In the genomic region with DNA sequence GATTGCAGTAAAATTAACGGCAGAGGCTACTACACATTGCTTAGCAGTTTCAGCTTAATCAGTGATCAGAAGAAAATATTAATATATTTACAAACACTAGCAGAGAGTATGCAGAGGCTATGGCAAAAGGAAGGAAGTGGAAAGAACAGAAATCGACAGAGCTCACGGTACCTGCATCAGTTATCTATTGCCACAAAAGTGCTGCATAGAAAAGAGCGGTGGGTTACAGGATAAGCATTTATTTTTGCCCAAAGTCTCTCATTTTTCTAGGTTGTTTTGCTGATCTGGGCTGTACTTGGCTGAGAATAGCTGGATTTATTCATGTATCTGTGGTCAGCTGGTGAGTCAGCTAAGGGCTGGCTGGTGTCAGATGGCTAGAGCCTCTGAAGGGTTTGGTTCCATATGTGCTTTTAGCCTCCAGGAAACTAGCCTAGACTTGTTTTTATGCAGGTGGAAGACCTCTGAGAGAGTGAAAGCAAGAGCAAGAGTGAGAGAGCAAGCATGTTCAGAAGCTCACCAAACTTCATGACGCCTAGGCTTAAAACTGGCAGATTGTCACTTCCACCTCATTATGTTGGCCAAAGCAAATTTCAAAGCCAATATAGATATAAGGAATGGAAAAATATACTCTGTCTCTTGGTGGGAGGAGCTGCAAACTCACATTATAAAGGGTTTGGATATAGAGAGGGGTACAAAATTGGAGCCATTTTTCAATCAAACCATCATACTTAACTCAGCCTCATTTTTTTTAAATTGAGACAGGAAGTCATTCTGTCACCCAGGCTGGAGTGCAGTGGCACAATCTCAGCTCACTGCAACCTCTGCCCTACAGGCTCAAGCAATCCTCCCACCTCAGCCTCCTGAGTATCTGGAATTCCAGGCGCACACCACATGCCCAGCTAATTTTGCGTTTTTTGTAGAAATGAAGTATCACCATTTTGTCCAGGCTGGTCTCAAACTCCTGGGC, we compare ENCODE assay signal across 9 cellular contexts.
DNase-seq lines count a peak whose midpoint lies in the region; ATAC-seq and TF ChIP-seq lines count a peak whose summit lies in the region.
"Had no signal": no experiment of that assay in that cellular context is flagged by ENCODE, and none has a peak within 500 bp of the region (broad histone marks: within the 10 kb centered on the region; RNA-seq: fewer than 3 reads in every experiment).

No MANE protein-coding gene starts in this region.

- no peaks in the 10 kb centered on the region for H3K9me3 Mint-ChIP-seq in activated T-helper 2 cell treated with anti-CD3 and anti-CD28 coated beads, Interferon-gamma antibody, Interleukin-2, Interleukin-4, amounts not matched to agents 10 μg/mL and 5 μg/mL and 100 μg/mL, durations not matched to agents 14 hours and 24 hours and 36 hours
- H3K9me3 Mint-ChIP-seq in nephron progenitor cell (no peaks in the 10 kb centered on the region), endothelial cell (ENCODE audit: unreplicated experiment) (no peaks in the 10 kb centered on the region)

- intact Hi-C loops in activated T-helper 2 cell treated with anti-CD3 and anti-CD28 coated beads, Interferon-gamma antibody, Interleukin-2, Interleukin-4, amounts not matched to agents 10 μg/mL and 5 μg/mL and 100 μg/mL, durations not matched to agents 14 hours and 24 hours and 36 hours (cut with micrococcal nuclease) = loop anchor here (2.0 kb wide), 1 partner anchor 34 kb away; no protein-coding TSS in a partner anchor

- H3K4me3 Mint-ChIP-seq in activated T-helper 2 cell treated with anti-CD3 and anti-CD28 coated beads, Interferon-gamma antibody, Interleukin-2, Interleukin-4, amounts not matched to agents 10 μg/mL and 5 μg/mL and 100 μg/mL, durations not matched to agents 14 hours and 24 hours and 36 hours (ENCODE audit: low read depth) = peak overlapping the region; percentile 19
- no peak overlapping the region for H3K4me3 Mint-ChIP-seq in nephron progenitor cell
- H3K4me3 Mint-ChIP-seq in endothelial cell (ENCODE audit: unreplicated experiment) = no peak overlapping the region

- H3K4me1 Mint-ChIP-seq in activated T-helper 2 cell treated with anti-CD3 and anti-CD28 coated beads, Interferon-gamma antibody, Interleukin-2, Interleukin-4, amounts not matched to agents 10 μg/mL and 5 μg/mL and 100 μg/mL, durations not matched to agents 14 hours and 24 hours and 36 hours (ENCODE audit: low read depth) = peaks cover 36% of the 10 kb centered on the region
- H3K4me1 Mint-ChIP-seq in nephron progenitor cell (peaks cover 15% of the 10 kb centered on the region), endothelial cell (ENCODE audit: unreplicated experiment) (no peaks in the 10 kb centered on the region)

- DNase-seq in GM03348 (ENCODE audit: low spot score) (peak; percentile 84), GM20000 (ENCODE audit: low spot score) (peak; percentile 16), nephron progenitor cell (no peak), endothelial cell (ENCODE audit: low spot score) (no peak)
- peak; percentile 23 for DNase-seq in activated T-helper 2 cell treated with anti-CD3 and anti-CD28 coated beads, Interferon-gamma antibody, Interleukin-2, Interleukin-4, amounts not matched to agents 10 μg/mL and 5 μg/mL and 100 μg/mL, durations not matched to agents 14 hours and 24 hours and 36 hours (ENCODE audit: low spot score)
- DNase-seq in activated effector memory CD4-positive, alpha-beta T cell treated with Interleukin-2 at 50 U/mL for 16 hours = no peak
- no peak for DNase-seq in effector CD4-positive, alpha-beta T cell
- DNase-seq: left cardiac atrium had no signal

- TF ChIP-seq CTCF in GM20000 (IDR thresholded peaks at IDR 0.05; ENCODE audit: extremely low read depth, missing control alignments) (no peak), nephron progenitor cell (IDR thresholded peaks at IDR 0.05) (no peak), endothelial cell (IDR thresholded peaks at IDR 0.05; ENCODE audit: unreplicated experiment) (no peak)

- H3K36me3 Mint-ChIP-seq in activated T-helper 2 cell treated with anti-CD3 and anti-CD28 coated beads, Interferon-gamma antibody, Interleukin-2, Interleukin-4, amounts not matched to agents 10 μg/mL and 5 μg/mL and 100 μg/mL, durations not matched to agents 14 hours and 24 hours and 36 hours (ENCODE audit: low read depth) = peaks cover 3% of the 10 kb centered on the region
- H3K36me3 Mint-ChIP-seq in nephron progenitor cell (ENCODE audit: low read depth) (no peaks in the 10 kb centered on the region), endothelial cell (ENCODE audit: low read depth, unreplicated experiment) (no peaks in the 10 kb centered on the region)

- peak overlapping the region; percentile 64 for H3K27ac Mint-ChIP-seq in activated T-helper 2 cell treated with anti-CD3 and anti-CD28 coated beads, Interferon-gamma antibody, Interleukin-2, Interleukin-4, amounts not matched to agents 10 μg/mL and 5 μg/mL and 100 μg/mL, durations not matched to agents 14 hours and 24 hours and 36 hours
- H3K27ac Mint-ChIP-seq in nephron progenitor cell = peak overlapping the region; percentile 44
- no peak overlapping the region for H3K27ac Mint-ChIP-seq in endothelial cell (ENCODE audit: unreplicated experiment)

- H3K27me3 Mint-ChIP-seq in activated T-helper 2 cell treated with anti-CD3 and anti-CD28 coated beads, Interferon-gamma antibody, Interleukin-2, Interleukin-4, amounts not matched to agents 10 μg/mL and 5 μg/mL and 100 μg/mL, durations not matched to agents 14 hours and 24 hours and 36 hours (ENCODE audit: low read depth) = no peaks in the 10 kb centered on the region
- H3K27me3 Mint-ChIP-seq in nephron progenitor cell (ENCODE audit: low read depth, poor library complexity) = no peaks in the 10 kb centered on the region
- H3K27me3 Mint-ChIP-seq in endothelial cell (ENCODE audit: unreplicated experiment) = peaks cover 1% of the 10 kb centered on the region

- ATAC-seq in HG03460 (IDR thresholded peaks at IDR 0.05; ENCODE audit: unreplicated experiment) = peak; percentile 97

Comparison
In these comparisons a context has a peak if more than half of its experiments do, and no peak if none do; other contexts are left out.
1. DNase-seq: peak in GM03348 (single experiment), GM20000 (single experiment) and activated T-helper 2 cell treated with anti-CD3 and anti-CD28 coated beads, Interferon-gamma antibody, Interleukin-2, Interleukin-4, amounts not matched to agents 10 μg/mL and 5 μg/mL and 100 μg/mL, durations not matched to agents 14 hours and 24 hours and 36 hours (single experiment); none in nephron progenitor cell (single experiment), endothelial cell (single experiment), activated effector memory CD4-positive, alpha-beta T cell treated with Interleukin-2 at 50 U/mL for 16 hours (single experiment) and effector CD4-positive, alpha-beta T cell (single experiment).